Comparison of ENCODE assay signal across 8 cellular contexts in the genomic region with DNA sequence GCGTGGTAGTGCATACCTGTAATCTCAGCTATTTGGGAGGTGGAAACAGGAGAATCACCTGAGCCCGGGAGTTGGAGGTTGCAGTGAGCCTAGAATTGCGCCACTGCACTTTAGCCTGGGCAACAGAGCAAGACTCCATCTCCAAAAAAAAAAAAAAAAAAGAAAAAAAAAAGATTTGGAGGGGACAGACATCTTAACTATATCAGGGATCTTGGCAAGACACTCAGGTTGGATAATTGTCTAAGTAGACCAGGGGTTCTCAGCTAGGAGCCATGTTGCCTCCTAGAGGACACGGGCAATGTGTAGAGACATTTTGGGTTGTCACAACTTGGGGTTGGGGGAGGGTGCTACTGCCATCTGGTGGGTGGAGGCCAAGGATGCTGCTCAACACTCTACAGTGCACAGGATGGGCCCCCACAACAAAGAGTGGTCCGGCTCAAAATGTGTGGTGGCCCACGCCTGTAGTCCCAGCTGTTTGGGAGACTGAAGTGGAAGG. TPM values are rescaled to one million over a fixed set of nuclear protein-coding genes. Genes with fewer than 3 reads are reported as not detected.
DNase-seq lines count a peak whose midpoint lies in the region; ATAC-seq, FAIRE-seq and TF ChIP-seq lines count a peak whose summit lies in the region.

No MANE protein-coding gene starts in this region.

- peak; percentile 53 for DNase-seq in NK-92 treated with Interleukin-12 subunit alpha and Interleukin-12 subunit beta, amount 100 ng/mL, for 24 hours (lab: John Stamatoyannopoulos, UW)
- DNase-seq in NK-92 (lab: John Stamatoyannopoulos, UW; ENCODE audit: unreplicated experiment) (no peak), NB4 (ENCODE audit: low read depth) (peak; percentile 70), immature natural killer cell (peak; percentile 48 to 56 (median 55)), urothelium cell line (ENCODE audit: low spot score) (peak; percentile 45), cortex of kidney (lab: John Stamatoyannopoulos, UW) (no peak)
- DNase-seq in activated T-cell treated with anti-CD3 and anti-CD28 coated beads, Interleukin-2, amount 50 U/mL, for 48 hours: peak; percentile 77 to 80

- H3K27ac Mint-ChIP-seq in immature natural killer cell: peak overlapping the region in 5 of 6 donors; percentile 72 to 84 (median 75)

- H3K27me3 Mint-ChIP-seq in immature natural killer cell (ENCODE audit: low read depth in 3 of 3): peaks cover 11 to 14% (median 13%) of the 10 kb centered on the region in 3 donors

- no peak for ATAC-seq in GM19452 (IDR thresholded peaks at IDR 0.05; ENCODE audit: unreplicated experiment)

- H3K9me3 Mint-ChIP-seq in immature natural killer cell: no peaks in the 10 kb centered on the region

- no peak for FAIRE-seq in urothelium cell line (lab: Jason Lieb, UNC)

- H3K4me3 ChIP-seq in NB4 (ENCODE audit: low read depth, low read length): no peak overlapping the region

- H3K4me3 Mint-ChIP-seq in immature natural killer cell: peak overlapping the region; percentile 38 to 73 (median 58)

- peak; percentile 57 for TF ChIP-seq CTCF in NB4 (IDR thresholded peaks at IDR 0.05; ENCODE audit: low read depth, low read length)

- H3K36me3 Mint-ChIP-seq in immature natural killer cell: peaks cover 3 to 4% (median 3%) of the 10 kb centered on the region in 3 donors

- no peak for TF ChIP-seq POLR2A in NB4 (IDR thresholded peaks at IDR 0.05; ENCODE audit: extremely low read depth, insufficient read length)

- H3K4me1 Mint-ChIP-seq in immature natural killer cell: peaks cover 73 to 74% of the 10 kb centered on the region in 2 donors

RNA-seq across cellular contexts. Expression of gene ZNF580, which starts 1.9 kb away (rescaled TPM):
- 10 to 100 TPM in 2 of 3 donors, 1 to 10 TPM in 1; 9.6 to 27.8 (median 13.8) TPM for polyA plus RNA-seq in immature natural killer cell

RNA-seq across cellular contexts. Expression of gene ZNF581, which starts 4.5 kb away (rescaled TPM):
- polyA plus RNA-seq in immature natural killer cell: 10 to 100 TPM in 2 of 3 donors, 1 to 10 TPM in 1; 8.4 to 24.9 (median 20.6) TPM

RNA-seq across cellular contexts. Expression of gene CCDC106, which starts 9.1 kb away (rescaled TPM):
- 1 to 10 TPM in 2 of 3 donors, not detected in 1; 1.1 to 1.7 TPM for polyA plus RNA-seq in immature natural killer cell

RNA-seq across cellular contexts. Expression of gene ZNF784, which starts 14.5 kb away (rescaled TPM):
- polyA plus RNA-seq in immature natural killer cell: under 1 TPM; 0.59 to 0.78 (median 0.62) TPM

RNA-seq across cellular contexts. Expression of gene U2AF2, which starts 15.9 kb away (rescaled TPM):
- polyA plus RNA-seq in immature natural killer cell: 10 to 100 TPM in 1 of 3 donors, 1 to 10 TPM in 2; 3.1 to 17.0 (median 8.0) TPM

Comparison
In these comparisons a context has a peak if more than half of its experiments do, and no peak if none do; other contexts are left out.
1. DNase-seq: peak in NK-92 treated with Interleukin-12 subunit alpha and Interleukin-12 subunit beta, amount 100 ng/mL, for 24 hours (single experiment), NB4 (single experiment), activated T-cell treated with anti-CD3 and anti-CD28 coated beads, Interleukin-2, amount 50 U/mL, for 48 hours (2 of 2), immature natural killer cell (3 of 3) and urothelium cell line (single experiment); none in NK-92 (single experiment) and cortex of kidney (single experiment).